Comparison of ENCODE assay signal across 8 cellular contexts in genomic region chr12:94147377-94147990, GRCh38. TPM values are rescaled to one million over a fixed set of nuclear protein-coding genes. Genes with fewer than 3 reads are reported as not detected.
DNase-seq lines count a peak whose midpoint lies in the region; TF ChIP-seq lines count a peak whose summit lies in the region.

No MANE protein-coding gene starts in this region.

- peaks cover 36% of the 10 kb centered on the region for H3K4me1 Mint-ChIP-seq in CD14-positive monocyte
- peaks cover 7% of the 10 kb centered on the region for H3K4me1 Mint-ChIP-seq in HFFc6 (ENCODE audit: low read depth)
- peaks cover 32% of the 10 kb centered on the region for H3K4me1 Mint-ChIP-seq in neural crest cell

- H3K9me3 Mint-ChIP-seq in CD14-positive monocyte (peaks cover 0 to 5% (median 0%) of the 10 kb centered on the region in 7 donors), HFFc6 (no peaks in the 10 kb centered on the region), neural crest cell (no peaks in the 10 kb centered on the region)

- H3K4me3 ChIP-seq in choroid plexus epithelial cell (ENCODE audit: low read depth, low read length): peak overlapping the region; percentile 59

- H3K27me3 Mint-ChIP-seq in CD14-positive monocyte (ENCODE audit: low read depth in 3 of 3) (peaks cover 3 to 15% (median 14%) of the 10 kb centered on the region in 3 donors), HFFc6 (ENCODE audit: insufficient read depth) (peaks cover 51% of the 10 kb centered on the region), neural crest cell (ENCODE audit: low read depth) (peaks cover 78% of the 10 kb centered on the region)

- peak overlapping the region; percentile 84 to 85 for H3K4me3 Mint-ChIP-seq in CD14-positive monocyte
- H3K4me3 Mint-ChIP-seq in HFFc6: peak overlapping the region; percentile 24
- H3K4me3 Mint-ChIP-seq in neural crest cell: peak overlapping the region; percentile 84

- H3K36me3 Mint-ChIP-seq in CD14-positive monocyte (peaks cover 0 to 2% of the 10 kb centered on the region in 2 donors), HFFc6 (ENCODE audit: low read depth) (no peaks in the 10 kb centered on the region), neural crest cell (ENCODE audit: low read depth) (no peaks in the 10 kb centered on the region)

- DNase-seq in CD14-positive monocyte (ENCODE audit: low spot score): no peak
- DNase-seq in HFFc6: no peak
- DNase-seq in choroid plexus epithelial cell (ENCODE audit: low read depth): no peak
- DNase-seq in neural crest cell (ENCODE audit: low read depth, low spot score): no peak
- no peak for DNase-seq in central memory CD4-positive, alpha-beta T cell
- DNase-seq in hippocampal formation (lab: John Stamatoyannopoulos, UW): no peak
- no peak for DNase-seq in SKM-1 treated with dmso at 0.1 percent for 144 hours (lab: John Stamatoyannopoulos, UW; ENCODE audit: unreplicated experiment)
- DNase-seq in activated CD4-positive, alpha-beta T cell treated with anti-CD3 and anti-CD28 coated beads, Interleukin-2, amount 50 U/mL, for 4 hours: no peak

- intact Hi-C loops in CD14-positive monocyte (cut with micrococcal nuclease): loop anchor here (5.0 to 10.0 kb wide), 4 partner anchors 35 to 385 kb away; no protein-coding TSS in a partner anchor

- TF ChIP-seq CTCF in CD14-positive monocyte (IDR thresholded peaks at IDR 0.05) (no peak), HFFc6 (IDR thresholded peaks at IDR 0.05) (no peak), choroid plexus epithelial cell (conservative IDR thresholded peaks at IDR 0.05; ENCODE audit: low read depth, low read length) (no peak), neural crest cell (conservative IDR thresholded peaks at IDR 0.05) (no peak)

- peak overlapping the region in 6 of 7 donors; percentile 37 to 80 (median 74) for H3K27ac Mint-ChIP-seq in CD14-positive monocyte
- no peak overlapping the region for H3K27ac Mint-ChIP-seq in HFFc6
- H3K27ac Mint-ChIP-seq in neural crest cell (ENCODE audit: unreplicated experiment): no peak overlapping the region

RNA-seq across cellular contexts. Expression of gene PLXNC1, which starts 0.9 kb away (rescaled TPM):
- polyA plus RNA-seq in CD14-positive monocyte: 10 to 100 TPM; 14.3 to 15.4 TPM
- under 1 TPM; 0.18 to 0.40 (median 0.22) TPM for total RNA-seq in HFFc6 (2021; fragmentation: NEBNext Ultra II Directional; extraction: Animal tissue kit (Norgen Biotek cat#: 25700))
- total RNA-seq in neural crest cell: 4.3 and 5.8 TPM in 2 replicates

Comparison
In these comparisons a context has a peak if more than half of its experiments do, and no peak if none do; other contexts are left out.
1. H3K27ac Mint-ChIP-seq: peak in CD14-positive monocyte (6 of 7); none in HFFc6 (single experiment) and neural crest cell (single experiment).
2. H3K4me3 Mint-ChIP-seq: peak in every context shown above with its lines; median percentile 84 in CD14-positive monocyte; 84 in neural crest cell; 24 in HFFc6.